In the genomic region with DNA sequence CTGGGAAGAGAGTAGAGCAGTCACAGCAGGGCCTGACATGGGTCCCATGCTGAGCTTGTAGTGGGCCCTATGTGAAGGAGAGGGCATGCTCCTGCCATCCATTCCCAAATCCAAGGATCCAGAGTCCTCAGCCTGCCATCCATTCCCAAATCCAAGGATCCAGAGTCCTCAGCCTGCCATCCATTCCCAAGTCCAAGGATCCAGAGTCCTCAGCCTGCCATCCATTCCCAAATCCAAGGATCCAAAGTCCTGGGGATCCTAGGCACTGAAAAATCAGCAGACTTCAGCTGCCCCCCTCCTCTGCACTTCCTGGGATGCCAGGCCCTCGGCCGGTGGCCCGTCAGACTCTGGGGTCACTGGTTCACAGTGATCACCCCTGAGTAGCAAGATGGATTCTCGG, we compare ENCODE assay signal across 23 cellular contexts.
"Had no signal": no experiment of that assay in that cellular context is flagged by ENCODE, and none has a peak within 500 bp of the region (broad histone marks: within the 10 kb centered on the region; RNA-seq: fewer than 3 reads in every experiment).

No MANE protein-coding gene starts in this region.

- H3K27me3 Mint-ChIP-seq: activated CD8-positive, alpha-beta memory T cell treated with anti-CD3 and anti-CD28 coated beads, Interleukin-2, amount 10 ng/mL, durations not matched to agents 7 days and 5 days; activated naive CD8-positive, alpha-beta T cell had no signal

- H3K4me3 ChIP-seq: SJCRH30 had no signal

- ATAC-seq: activated CD8-positive, alpha-beta memory T cell treated with anti-CD3 and anti-CD28 coated beads, Interleukin-2, amount 10 ng/mL, durations not matched to agents 7 days and 5 days; activated T-cell treated with anti-CD3 and anti-CD28 coated beads, Interleukin-2, amount 50 U/mL, for 4 hours; SK-N-SH treated with all-trans-retinoic acid at 6 μM for 48 hours had no signal

- H3K27ac ChIP-seq: SJCRH30 had no signal

- H3K36me3 ChIP-seq: SJCRH30 had no signal

- H3K4me1 ChIP-seq: SJCRH30 had no signal

- DNase-seq: activated B cell treated with CpG ODN at 0.5 μM for 24 hours; activated CD4-positive, alpha-beta T cell treated with anti-CD3 and anti-CD28 coated beads for 1 hour; activated CD4-positive, alpha-beta T cell treated with anti-CD3 and anti-CD28 coated beads, Interleukin-2, amount 10 ng/mL, durations not matched to agents 24 days and 14 days; activated CD4-positive, alpha-beta T cell treated with anti-CD3 and anti-CD28 coated beads, Interleukin-2, amount 50 U/mL, for 48 hours; activated CD8-positive, alpha-beta memory T cell treated with anti-CD3 and anti-CD28 coated beads, Interleukin-2, amount 10 ng/mL, durations not matched to agents 7 days and 5 days; activated effector memory CD4-positive, alpha-beta T cell treated with anti-CD3 and anti-CD28 coated beads, Interleukin-2, amount 50 U/mL, for 16 hours; activated naive CD4-positive, alpha-beta T cell treated with Interleukin-2 at 50 U/mL for 16 hours; activated T-cell treated with anti-CD3 and anti-CD28 coated beads, Interleukin-2, amount 50 U/mL, for 4 hours; caudate nucleus; IMR-90; Kasumi-1; KBM-7; NCI-H1048; NCI-H1417; NCI-H1930; NCI-H226; NCI-H510A; NCI-H526 treated with DMSO at 0.1 percent for 48 hours; SJCRH30; SW 1271 had no signal

- H3K4me3 Mint-ChIP-seq: activated B cell treated with CpG ODN at 0.5 μM for 24 hours; activated CD4-positive, alpha-beta T cell treated with anti-CD3 and anti-CD28 coated beads, Interleukin-2, amount 10 ng/mL, durations not matched to agents 24 days and 14 days; activated CD8-positive, alpha-beta memory T cell treated with anti-CD3 and anti-CD28 coated beads, Interleukin-2, amount 10 ng/mL, durations not matched to agents 7 days and 5 days; activated naive CD8-positive, alpha-beta T cell; activated T-cell treated with anti-CD3 and anti-CD28 coated beads, Interleukin-2, amount 50 U/mL, for 4 hours; T-helper 1 cell treated with Interleukin-12 subunit alpha and Interleukin-12 subunit beta and Interleukin-4 antibody, amounts not matched to agents 30 μg/mL and 1 μg/mL, for 36 hours had no signal

- H3K9me3 ChIP-seq: SJCRH30 had no signal

- H3K27me3 ChIP-seq: SJCRH30 had no signal

- H3K9me3 Mint-ChIP-seq: activated B cell treated with CpG ODN at 0.5 μM for 24 hours; activated CD4-positive, alpha-beta T cell treated with anti-CD3 and anti-CD28 coated beads, Interleukin-2, amount 10 ng/mL, durations not matched to agents 24 days and 14 days; activated T-cell treated with anti-CD3 and anti-CD28 coated beads, Interleukin-2, amount 50 U/mL, for 4 hours; T-helper 1 cell treated with Interleukin-12 subunit alpha and Interleukin-12 subunit beta and Interleukin-4 antibody, amounts not matched to agents 30 μg/mL and 1 μg/mL, for 36 hours had no signal

- H3K36me3 Mint-ChIP-seq: activated CD8-positive, alpha-beta memory T cell treated with anti-CD3 and anti-CD28 coated beads, Interleukin-2, amount 10 ng/mL, durations not matched to agents 7 days and 5 days had no signal

- H3K27ac Mint-ChIP-seq: activated B cell treated with CpG ODN at 0.5 μM for 24 hours; activated CD4-positive, alpha-beta T cell treated with anti-CD3 and anti-CD28 coated beads, Interleukin-2, amount 10 ng/mL, durations not matched to agents 24 days and 14 days; activated naive CD8-positive, alpha-beta T cell; T-helper 1 cell treated with Interleukin-12 subunit alpha and Interleukin-12 subunit beta and Interleukin-4 antibody, amounts not matched to agents 30 μg/mL and 1 μg/mL, for 36 hours had no signal
